In genomic region chr12:1989111-1989510, GRCh38 we compare ENCODE assay signal across 3 cellular contexts.
TF ChIP-seq lines count a peak whose summit lies in the region.

No MANE protein-coding gene starts in this region.

TF ChIP-seq in GM23338, 12 proteins besides CTCF, POLR2A, EP300 and RAD21:
- TF ChIP-seq ETS1 (IDR thresholded peaks at IDR 0.05): no peak

TF ChIP-seq in HEK293, 187 proteins besides CTCF, POLR2A, EP300 and RAD21:
- TF ChIP-seq ZNF214 (tag by site-specific recombination; IDR thresholded peaks at IDR 0.05; ENCODE audit: borderline replicate concordance): no peak
- TF ChIP-seq ZNF791 (tag by site-specific recombination; IDR thresholded peaks at IDR 0.05): no peak
- peak; percentile 76 for TF ChIP-seq PRDM1 (tag by site-specific recombination; IDR thresholded peaks at IDR 0.05)

TF ChIP-seq in SK-N-SH treated with all-trans-retinoic acid at 6 μM for 48 hours, 23 proteins besides CTCF, POLR2A, EP300 and RAD21:
- TF ChIP-seq ZC3H10 (CRISPR knock-in tag; IDR thresholded peaks at IDR 0.05): no peak
- TF ChIP-seq SNAI2 (CRISPR knock-in tag; IDR thresholded peaks at IDR 0.05): no peak
- no peak for TF ChIP-seq CSDC2 (CRISPR knock-in tag; IDR thresholded peaks at IDR 0.05)
- TF ChIP-seq ESRRG (CRISPR knock-in tag; IDR thresholded peaks at IDR 0.05): no peak
- TF ChIP-seq ZNF565 (CRISPR knock-in tag; conservative IDR thresholded peaks at IDR 0.05; ENCODE audit: low read depth): no peak
- TF ChIP-seq ZNF70 (CRISPR knock-in tag; IDR thresholded peaks at IDR 0.05): no peak
- TF ChIP-seq, protein P1, sequence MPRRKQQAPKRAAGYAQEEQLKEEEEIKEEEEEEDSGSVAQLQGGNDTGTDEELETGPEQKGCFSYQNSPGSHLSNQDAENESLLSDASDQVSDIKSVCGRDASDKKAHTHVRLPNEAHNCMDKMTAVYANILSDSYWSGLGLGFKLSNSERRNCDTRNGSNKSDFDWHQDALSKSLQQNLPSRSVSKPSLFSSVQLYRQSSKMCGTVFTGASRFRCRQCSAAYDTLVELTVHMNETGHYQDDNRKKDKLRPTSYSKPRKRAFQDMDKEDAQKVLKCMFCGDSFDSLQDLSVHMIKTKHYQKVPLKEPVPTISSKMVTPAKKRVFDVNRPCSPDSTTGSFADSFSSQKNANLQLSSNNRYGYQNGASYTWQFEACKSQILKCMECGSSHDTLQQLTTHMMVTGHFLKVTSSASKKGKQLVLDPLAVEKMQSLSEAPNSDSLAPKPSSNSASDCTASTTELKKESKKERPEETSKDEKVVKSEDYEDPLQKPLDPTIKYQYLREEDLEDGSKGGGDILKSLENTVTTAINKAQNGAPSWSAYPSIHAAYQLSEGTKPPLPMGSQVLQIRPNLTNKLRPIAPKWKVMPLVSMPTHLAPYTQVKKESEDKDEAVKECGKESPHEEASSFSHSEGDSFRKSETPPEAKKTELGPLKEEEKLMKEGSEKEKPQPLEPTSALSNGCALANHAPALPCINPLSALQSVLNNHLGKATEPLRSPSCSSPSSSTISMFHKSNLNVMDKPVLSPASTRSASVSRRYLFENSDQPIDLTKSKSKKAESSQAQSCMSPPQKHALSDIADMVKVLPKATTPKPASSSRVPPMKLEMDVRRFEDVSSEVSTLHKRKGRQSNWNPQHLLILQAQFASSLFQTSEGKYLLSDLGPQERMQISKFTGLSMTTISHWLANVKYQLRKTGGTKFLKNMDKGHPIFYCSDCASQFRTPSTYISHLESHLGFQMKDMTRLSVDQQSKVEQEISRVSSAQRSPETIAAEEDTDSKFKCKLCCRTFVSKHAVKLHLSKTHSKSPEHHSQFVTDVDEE (CRISPR knock-in tag; IDR thresholded peaks at IDR 0.05): no peak
- TF ChIP-seq, protein P2, sequence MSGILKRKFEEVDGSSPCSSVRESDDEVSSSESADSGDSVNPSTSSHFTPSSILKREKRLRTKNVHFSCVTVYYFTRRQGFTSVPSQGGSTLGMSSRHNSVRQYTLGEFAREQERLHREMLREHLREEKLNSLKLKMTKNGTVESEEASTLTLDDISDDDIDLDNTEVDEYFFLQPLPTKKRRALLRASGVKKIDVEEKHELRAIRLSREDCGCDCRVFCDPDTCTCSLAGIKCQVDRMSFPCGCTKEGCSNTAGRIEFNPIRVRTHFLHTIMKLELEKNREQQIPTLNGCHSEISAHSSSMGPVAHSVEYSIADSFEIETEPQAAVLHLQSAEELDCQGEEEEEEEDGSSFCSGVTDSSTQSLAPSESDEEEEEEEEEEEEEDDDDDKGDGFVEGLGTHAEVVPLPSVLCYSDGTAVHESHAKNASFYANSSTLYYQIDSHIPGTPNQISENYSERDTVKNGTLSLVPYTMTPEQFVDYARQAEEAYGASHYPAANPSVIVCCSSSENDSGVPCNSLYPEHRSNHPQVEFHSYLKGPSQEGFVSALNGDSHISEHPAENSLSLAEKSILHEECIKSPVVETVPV (CRISPR knock-in tag; IDR thresholded peaks at IDR 0.05): no peak
- no peak for TF ChIP-seq ZFP3 (CRISPR knock-in tag; IDR thresholded peaks at IDR 0.05)
- TF ChIP-seq ARNTL (CRISPR knock-in tag; IDR thresholded peaks at IDR 0.05; ENCODE audit: borderline replicate concordance, low read depth): no peak
- no peak for TF ChIP-seq PPARA (CRISPR knock-in tag; IDR thresholded peaks at IDR 0.05; ENCODE audit: borderline replicate concordance)
- no peak for TF ChIP-seq TOX (CRISPR knock-in tag; IDR thresholded peaks at IDR 0.05; ENCODE audit: borderline replicate concordance)
- no peak for TF ChIP-seq GLIS3 (CRISPR knock-in tag; IDR thresholded peaks at IDR 0.05)
- TF ChIP-seq OSR1 (CRISPR knock-in tag; IDR thresholded peaks at IDR 0.05): no peak
- no peak for TF ChIP-seq ISL1 (CRISPR knock-in tag; IDR thresholded peaks at IDR 0.05)
- TF ChIP-seq POU6F1 (CRISPR knock-in tag; IDR thresholded peaks at IDR 0.05; ENCODE audit: borderline replicate concordance, low read depth): no peak
- TF ChIP-seq ZFP30 (CRISPR knock-in tag; IDR thresholded peaks at IDR 0.05): no peak
- TF ChIP-seq, protein P3, sequence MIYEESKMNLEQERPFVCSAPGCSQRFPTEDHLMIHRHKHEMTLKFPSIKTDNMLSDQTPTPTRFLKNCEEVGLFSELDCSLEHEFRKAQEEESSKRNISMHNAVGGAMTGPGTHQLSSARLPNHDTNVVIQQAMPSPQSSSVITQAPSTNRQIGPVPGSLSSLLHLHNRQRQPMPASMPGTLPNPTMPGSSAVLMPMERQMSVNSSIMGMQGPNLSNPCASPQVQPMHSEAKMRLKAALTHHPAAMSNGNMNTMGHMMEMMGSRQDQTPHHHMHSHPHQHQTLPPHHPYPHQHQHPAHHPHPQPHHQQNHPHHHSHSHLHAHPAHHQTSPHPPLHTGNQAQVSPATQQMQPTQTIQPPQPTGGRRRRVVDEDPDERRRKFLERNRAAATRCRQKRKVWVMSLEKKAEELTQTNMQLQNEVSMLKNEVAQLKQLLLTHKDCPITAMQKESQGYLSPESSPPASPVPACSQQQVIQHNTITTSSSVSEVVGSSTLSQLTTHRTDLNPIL (CRISPR knock-in tag; IDR thresholded peaks at IDR 0.05; ENCODE audit: low read depth): no peak
- TF ChIP-seq BACH2 (CRISPR knock-in tag; IDR thresholded peaks at IDR 0.05; ENCODE audit: borderline replicate concordance): no peak
- TF ChIP-seq, protein P4, sequence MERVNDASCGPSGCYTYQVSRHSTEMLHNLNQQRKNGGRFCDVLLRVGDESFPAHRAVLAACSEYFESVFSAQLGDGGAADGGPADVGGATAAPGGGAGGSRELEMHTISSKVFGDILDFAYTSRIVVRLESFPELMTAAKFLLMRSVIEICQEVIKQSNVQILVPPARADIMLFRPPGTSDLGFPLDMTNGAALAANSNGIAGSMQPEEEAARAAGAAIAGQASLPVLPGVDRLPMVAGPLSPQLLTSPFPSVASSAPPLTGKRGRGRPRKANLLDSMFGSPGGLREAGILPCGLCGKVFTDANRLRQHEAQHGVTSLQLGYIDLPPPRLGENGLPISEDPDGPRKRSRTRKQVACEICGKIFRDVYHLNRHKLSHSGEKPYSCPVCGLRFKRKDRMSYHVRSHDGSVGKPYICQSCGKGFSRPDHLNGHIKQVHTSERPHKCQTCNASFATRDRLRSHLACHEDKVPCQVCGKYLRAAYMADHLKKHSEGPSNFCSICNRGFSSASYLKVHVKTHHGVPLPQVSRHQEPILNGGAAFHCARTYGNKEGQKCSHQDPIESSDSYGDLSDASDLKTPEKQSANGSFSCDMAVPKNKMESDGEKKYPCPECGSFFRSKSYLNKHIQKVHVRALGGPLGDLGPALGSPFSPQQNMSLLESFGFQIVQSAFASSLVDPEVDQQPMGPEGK (CRISPR knock-in tag; IDR thresholded peaks at IDR 0.05; ENCODE audit: borderline replicate concordance): no peak
